In the genomic region with DNA sequence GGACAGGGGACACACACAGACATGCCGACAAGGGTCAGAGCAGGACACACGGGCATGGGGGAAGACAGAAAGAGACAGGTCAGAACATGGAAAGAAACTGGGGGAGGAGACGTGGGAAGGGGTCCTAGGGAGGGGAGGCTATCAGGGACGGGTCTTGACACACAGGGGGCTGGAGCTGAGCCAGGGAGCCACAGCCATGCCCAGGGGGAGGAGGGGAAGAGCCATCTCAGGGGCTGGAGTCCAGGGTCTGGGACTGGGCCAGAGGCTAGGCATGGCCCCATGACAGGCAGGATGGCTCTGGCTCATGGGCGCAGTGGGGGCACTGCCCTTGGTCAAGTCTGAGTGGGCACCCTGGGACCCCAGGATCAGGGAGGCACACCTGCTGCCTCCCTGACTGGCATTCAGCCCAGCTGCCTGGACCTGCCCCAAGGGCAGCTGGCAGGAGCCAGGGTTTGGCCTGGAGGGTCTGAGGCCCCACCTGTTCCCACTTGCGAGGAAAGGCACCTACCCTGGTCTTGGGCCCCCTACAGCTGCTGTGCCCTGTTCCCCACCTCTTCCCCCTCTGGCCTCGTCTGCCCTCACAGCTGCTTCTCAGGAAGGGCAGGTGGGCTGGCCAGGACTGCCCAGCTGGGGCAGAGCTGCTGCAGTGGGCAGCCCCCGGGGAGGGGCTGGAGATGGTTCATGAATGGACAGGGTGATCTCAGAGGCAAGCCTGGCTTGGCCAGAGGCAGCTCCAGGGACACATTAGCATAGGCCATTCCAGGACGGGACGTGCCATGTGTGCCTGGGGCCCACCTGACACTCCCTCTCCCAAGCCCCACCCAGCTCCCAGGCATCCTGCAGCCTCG, we compare ENCODE assay signal across 18 cellular contexts. TPM values are rescaled to one million over a fixed set of nuclear protein-coding genes. Genes with fewer than 3 reads are reported as not detected.
DNase-seq lines count a peak whose midpoint lies in the region; ATAC-seq and TF ChIP-seq lines count a peak whose summit lies in the region.
"Had no signal": no experiment of that assay in that cellular context is flagged by ENCODE, and none has a peak within 500 bp of the region (broad histone marks: within the 10 kb centered on the region; RNA-seq: fewer than 3 reads in every experiment).

No MANE protein-coding gene starts in this region.

- H3K4me3 ChIP-seq in breast epithelium: no peak overlapping the region
- no peak overlapping the region for H3K4me3 ChIP-seq in tibial artery
- H3K4me3 ChIP-seq: ovary had no signal

- ATAC-seq in HG02852 (IDR thresholded peaks at IDR 0.05; ENCODE audit: unreplicated experiment): no peak
- ATAC-seq: CD8-positive, alpha-beta T cell had no signal

- no peak overlapping the region for H3K4me3 Mint-ChIP-seq in nephron
- H3K4me3 Mint-ChIP-seq: activated CD4-positive, alpha-beta T cell treated with anti-CD3 and anti-CD28 coated beads, Interleukin-2, amount 10 ng/mL, durations not matched to agents 24 days and 14 days; CD8-positive, alpha-beta T cell; dendritic cell treated with granulocyte-macrophage colony-stimulating factor and Interleukin-4, amounts not matched to agents 40 ng/mL and 50 ng/mL, for 4 days; memory B cell; T-helper 2 cell treated with Interferon-gamma antibody and Interleukin-4, amounts not matched to agents 5 μg/mL and 100 μg/mL, for 36 hours had no signal

- H3K27ac Mint-ChIP-seq in nephron: peak overlapping the region in 2 of 3 experiments; percentile 11 to 44
- H3K27ac Mint-ChIP-seq: activated CD4-positive, alpha-beta T cell treated with anti-CD3 and anti-CD28 coated beads, Interleukin-2, amount 10 ng/mL, durations not matched to agents 24 days and 14 days; CD8-positive, alpha-beta T cell; dendritic cell treated with granulocyte-macrophage colony-stimulating factor and Interleukin-4, amounts not matched to agents 40 ng/mL and 50 ng/mL, for 4 days; memory B cell; T-helper 2 cell treated with Interferon-gamma antibody and Interleukin-4, amounts not matched to agents 5 μg/mL and 100 μg/mL, for 36 hours had no signal

- H3K9me3 ChIP-seq in breast epithelium (no peaks in the 10 kb centered on the region), tibial artery (no peaks in the 10 kb centered on the region)
- H3K9me3 ChIP-seq: ovary had no signal

- TF ChIP-seq CTCF in breast epithelium (IDR thresholded peaks at IDR 0.05): no peak
- no peak for TF ChIP-seq CTCF in nephron (IDR thresholded peaks at IDR 0.05; ENCODE audit: unreplicated experiment in 3 of 3)
- no peak for TF ChIP-seq CTCF in tibial artery (IDR thresholded peaks at IDR 0.05)

- H3K4me1 Mint-ChIP-seq in nephron: peaks cover 39% of the 10 kb centered on the region
- H3K4me1 Mint-ChIP-seq: activated CD4-positive, alpha-beta T cell treated with anti-CD3 and anti-CD28 coated beads, Interleukin-2, amount 10 ng/mL, durations not matched to agents 24 days and 14 days; memory B cell had no signal

- intact Hi-C loops in breast epithelium (cut with DNase I; ENCODE audit: low total_unique reads) (no loop called here), tibial artery (cut with DNase I; ENCODE audit: low total_unique reads) (no loop called here)

- H3K27ac ChIP-seq in breast epithelium: peak overlapping the region; percentile 7 to 40
- H3K27ac ChIP-seq in tibial artery: peak overlapping the region; percentile 96 to 97
- H3K27ac ChIP-seq: ovary had no signal

- H3K9me3 Mint-ChIP-seq in nephron: no peaks in the 10 kb centered on the region
- H3K9me3 Mint-ChIP-seq: activated CD4-positive, alpha-beta T cell treated with anti-CD3 and anti-CD28 coated beads, Interleukin-2, amount 10 ng/mL, durations not matched to agents 24 days and 14 days; CD8-positive, alpha-beta T cell; dendritic cell treated with granulocyte-macrophage colony-stimulating factor and Interleukin-4, amounts not matched to agents 40 ng/mL and 50 ng/mL, for 4 days; memory B cell; T-helper 2 cell treated with Interferon-gamma antibody and Interleukin-4, amounts not matched to agents 5 μg/mL and 100 μg/mL, for 36 hours had no signal

- H3K4me1 ChIP-seq in breast epithelium (peaks cover 12 to 28% of the 10 kb centered on the region in 2 donors), tibial artery (peaks cover 0 to 75% (median 63%) of the 10 kb centered on the region in 4 donors)

- H3K27me3 ChIP-seq in breast epithelium (no peaks in the 10 kb centered on the region), tibial artery (no peaks in the 10 kb centered on the region)
- H3K27me3 ChIP-seq: ovary had no signal

- TF ChIP-seq POLR2A in breast epithelium (IDR thresholded peaks at IDR 0.05): no peak

- peaks cover 8% of the 10 kb centered on the region for H3K36me3 Mint-ChIP-seq in nephron (ENCODE audit: low read depth)
- H3K36me3 Mint-ChIP-seq: CD8-positive, alpha-beta T cell; memory B cell had no signal

- no peaks in the 10 kb centered on the region for H3K27me3 Mint-ChIP-seq in nephron (ENCODE audit: low read depth)
- H3K27me3 Mint-ChIP-seq: activated CD4-positive, alpha-beta T cell treated with anti-CD3 and anti-CD28 coated beads, Interleukin-2, amount 10 ng/mL, durations not matched to agents 24 days and 14 days; dendritic cell treated with granulocyte-macrophage colony-stimulating factor and Interleukin-4, amounts not matched to agents 40 ng/mL and 50 ng/mL, for 4 days had no signal

- H3K36me3 ChIP-seq in breast epithelium: no peaks in the 10 kb centered on the region
- peaks cover 50 to 71% (median 65%) of the 10 kb centered on the region in 3 donors for H3K36me3 ChIP-seq in tibial artery
- H3K36me3 ChIP-seq: ovary had no signal

- DNase-seq in DMS79 treated with DMSO at 0.1 percent for 48 hours (lab: John Stamatoyannopoulos, UW): peak; percentile 58
- no peak for DNase-seq in DMS79 (lab: John Stamatoyannopoulos, UW)
- DNase-seq in breast epithelium (ENCODE audit: low spot score in 2 of 2): no peak
- DNase-seq in tibial artery: no peak
- DNase-seq in NCI-H1694 (lab: John Stamatoyannopoulos, UW): no peak
- no peak for DNase-seq in NCI-H2081 (lab: John Stamatoyannopoulos, UW)
- DNase-seq: activated CD4-positive, alpha-beta T cell treated with anti-CD3 and anti-CD28 coated beads, Interleukin-2, amount 10 ng/mL, durations not matched to agents 24 days and 14 days; activated T-cell treated with anti-CD3 and anti-CD28 coated beads, Interleukin-2, amount 50 U/mL, for 48 hours; CD8-positive, alpha-beta T cell; KG1; NCI-H187 treated with DMSO at 0.1 percent for 48 hours; NCI-H69 had no signal

RNA-seq across cellular contexts. Expression of a gene that starts 42.9 kb away (rescaled TPM):
- total RNA-seq in breast epithelium: 100 to 1,000 TPM in 1 of 3 donors, 10 to 100 TPM in 2; 48.3 to 219 (median 95.0) TPM
